In genomic region chr15:62835762-62836161, GRCh38 we compare ENCODE assay signal across 20 cellular contexts.
"Had no signal": no experiment of that assay in that cellular context is flagged by ENCODE, and none has a peak within 500 bp of the region (broad histone marks: within the 10 kb centered on the region; RNA-seq: fewer than 3 reads in every experiment).

No MANE protein-coding gene starts in this region.

- H3K9ac ChIP-seq: neural progenitor cell had no signal

- DNase-seq: activated CD4-positive, alpha-beta T cell treated with anti-CD3 and anti-CD28 coated beads for 4 hours; activated CD4-positive, alpha-beta T cell treated with anti-CD3 and anti-CD28 coated beads, Interleukin-2, amount 50 U/mL, for 48 hours; activated CD4-positive, CD25-positive, alpha-beta regulatory T cell; activated CD8-positive, alpha-beta memory T cell treated with anti-CD3 and anti-CD28 coated beads for 24 hours; activated effector memory CD4-positive, alpha-beta T cell treated with Interleukin-2 at 50 U/mL for 16 hours; activated naive CD4-positive, alpha-beta T cell treated with Interleukin-2 at 50 U/mL for 16 hours; aorta; central memory CD4-positive, alpha-beta T cell; endodermal cell; foreskin fibroblast; lower lobe of right lung; mucosa of descending colon; naive B cell; spleen; stimulated activated naive CD4-positive, alpha-beta T cell; tibial artery had no signal

- ATAC-seq: esophagus mucosa had no signal

- H3K4me1 ChIP-seq: lower lobe of right lung, spleen, suprapubic skin, tibial artery had no signal

- H3K36me3 ChIP-seq: lower lobe of right lung, neural progenitor cell had no signal

- H3K4me3 ChIP-seq: body of pancreas, lower lobe of right lung, mucosa of descending colon, neural progenitor cell, spleen, suprapubic skin, tibial artery had no signal

- H3K9me3 ChIP-seq: body of pancreas, lower lobe of right lung, mucosa of descending colon, spleen, suprapubic skin, tibial artery had no signal

- H3K27me3 ChIP-seq: body of pancreas, neural progenitor cell, spleen, suprapubic skin, tibial artery had no signal

- H3K27ac ChIP-seq: lower lobe of right lung, neural progenitor cell, spleen, suprapubic skin, tibial artery had no signal

- H2AFZ ChIP-seq: neural progenitor cell had no signal

- H3K4me2 ChIP-seq: neural progenitor cell had no signal
